Comparison of ENCODE assay signal across 1 cellular context in genomic region chr19:41957161-41957837, GRCh38.
TF ChIP-seq lines count a peak whose summit lies in the region.

No MANE protein-coding gene starts in this region.

TF ChIP-seq in WTC11, 78 proteins besides CTCF, POLR2A, EP300 and RAD21 (continued from another document):
- TF ChIP-seq AR (CRISPR knock-in tag; IDR thresholded peaks at IDR 0.05) (no peak), GABPB1 (CRISPR knock-in tag; IDR thresholded peaks at IDR 0.05) (no peak), ZBTB21 (CRISPR knock-in tag; IDR thresholded peaks at IDR 0.05; ENCODE audit: borderline replicate concordance) (no peak)
TF ChIP-seq in WTC11: peak in this region for 0.
